25 cellular contexts compared by ENCODE assay signal in genomic region chr6:35441205-35441604, GRCh38.
"Had no signal": no experiment of that assay in that cellular context is flagged by ENCODE, and none has a peak within 500 bp of the region (broad histone marks: within the 10 kb centered on the region; RNA-seq: fewer than 3 reads in every experiment).

No MANE protein-coding gene starts in this region.

- DNase-seq: activated B cell treated with CpG ODN at 0.5 μM for 24 hours; activated CD4-positive, alpha-beta T cell treated with anti-CD3 and anti-CD28 coated beads for 1 hour; activated CD4-positive, alpha-beta T cell treated with anti-CD3 and anti-CD28 coated beads, Interleukin-2, amount 10 ng/mL, durations not matched to agents 24 days and 14 days; activated CD4-positive, alpha-beta T cell treated with anti-CD3 and anti-CD28 coated beads, Interleukin-2, amount 50 U/mL, for 48 hours; activated CD8-positive, alpha-beta memory T cell treated with anti-CD3 and anti-CD28 coated beads for 24 hours; activated effector memory CD4-positive, alpha-beta T cell treated with anti-CD3 and anti-CD28 coated beads, Interleukin-2, amount 50 U/mL, for 16 hours; activated naive CD4-positive, alpha-beta T cell treated with Interleukin-2 at 50 U/mL for 16 hours; activated T-cell treated with anti-CD3 and anti-CD28 coated beads, Interleukin-2, amount 50 U/mL, for 4 hours; amygdala; Karpas-422; NCI-H1105 treated with DMSO at 0.1 percent for 48 hours; NCI-H1436 treated with DMSO at 0.1 percent for 48 hours; NCI-H187; NCI-H2081; NCI-H510A treated with DMSO at 0.1 percent for 48 hours; NCI-H69; NK-92 treated with Interleukin-12 subunit alpha and Interleukin-12 subunit beta, amount 100 ng/mL, for 24 hours; Peyer's patch; SHP77 treated with DMSO at 0.1 percent for 48 hours; T-helper 17 cell; T-helper 9 cell had no signal

- H3K4me3 ChIP-seq: K562, Peyer's patch had no signal

- ATAC-seq: activated naive CD4-positive, alpha-beta T cell treated with anti-CD3 and anti-CD28 coated beads, Interleukin-2, amount 50 U/mL, for 72 hours; activated T-cell treated with anti-CD3 and anti-CD28 coated beads, Interleukin-2, amount 50 U/mL, for 4 hours; K562; T-helper 17 cell had no signal

- H3K27ac Mint-ChIP-seq: activated B cell treated with CpG ODN at 0.5 μM for 24 hours; activated CD4-positive, alpha-beta T cell treated with anti-CD3 and anti-CD28 coated beads, Interleukin-2, amount 10 ng/mL, durations not matched to agents 24 days and 14 days; activated naive CD4-positive, alpha-beta T cell treated with anti-CD3 and anti-CD28 coated beads, Interleukin-2, amount 50 U/mL, for 72 hours; brain; T-helper 17 cell had no signal

- H3K27ac ChIP-seq: Peyer's patch, RWPE1 had no signal

- H3K4me3 Mint-ChIP-seq: activated B cell treated with CpG ODN at 0.5 μM for 24 hours; activated CD4-positive, alpha-beta T cell treated with anti-CD3 and anti-CD28 coated beads, Interleukin-2, amount 10 ng/mL, durations not matched to agents 24 days and 14 days; activated T-cell treated with anti-CD3 and anti-CD28 coated beads, Interleukin-2, amount 50 U/mL, for 4 hours; brain; T-helper 17 cell had no signal

- H3K36me3 Mint-ChIP-seq: activated naive CD4-positive, alpha-beta T cell treated with anti-CD3 and anti-CD28 coated beads, Interleukin-2, amount 50 U/mL, for 72 hours; brain had no signal

- H3K27me3 Mint-ChIP-seq: activated B cell treated with CpG ODN at 0.5 μM for 24 hours; activated CD4-positive, alpha-beta T cell treated with anti-CD3 and anti-CD28 coated beads, Interleukin-2, amount 10 ng/mL, durations not matched to agents 24 days and 14 days; T-helper 17 cell had no signal

- H3K4me1 Mint-ChIP-seq: activated B cell treated with CpG ODN at 0.5 μM for 24 hours, brain had no signal

- H3K9me3 ChIP-seq: Peyer's patch had no signal

- H3K27me3 ChIP-seq: Peyer's patch had no signal

- H3K36me3 ChIP-seq: Peyer's patch had no signal

- H3K9me3 Mint-ChIP-seq: activated B cell treated with CpG ODN at 0.5 μM for 24 hours; activated CD4-positive, alpha-beta T cell treated with anti-CD3 and anti-CD28 coated beads, Interleukin-2, amount 10 ng/mL, durations not matched to agents 24 days and 14 days; activated naive CD4-positive, alpha-beta T cell treated with anti-CD3 and anti-CD28 coated beads, Interleukin-2, amount 50 U/mL, for 72 hours; activated T-cell treated with anti-CD3 and anti-CD28 coated beads, Interleukin-2, amount 50 U/mL, for 4 hours; brain had no signal
